ENCODE assay signal across 7 cellular contexts in genomic region chrX:106323357-106323756, GRCh38.
"Had no signal": no experiment of that assay in that cellular context is flagged by ENCODE, and none has a peak within 500 bp of the region (broad histone marks: within the 10 kb centered on the region; RNA-seq: fewer than 3 reads in every experiment).

No MANE protein-coding gene starts in this region.

- H3K4me1 ChIP-seq: HAP-1 had no signal

- H3K27ac ChIP-seq: GM23248 had no signal

- H3K36me3 ChIP-seq: HAP-1 had no signal

- ATAC-seq: HCT116 had no signal

- H2AFZ ChIP-seq: GM23248 had no signal

- H3K9me3 ChIP-seq: HAP-1 had no signal

- DNase-seq: GM23248, GOT3, H7, KBM-7 had no signal

- FAIRE-seq: HTR-8/SVneo had no signal

- H3K4me3 ChIP-seq: GM23248, HAP-1 had no signal

- H3K9ac ChIP-seq: GM23248 had no signal
